Comparison of ENCODE assay signal across 8 cellular contexts in genomic region chr11:65832231-65832630, GRCh38. TPM values are rescaled to one million over a fixed set of nuclear protein-coding genes. Genes with fewer than 3 reads are reported as not detected.
"Had no signal": no experiment of that assay in that cellular context is flagged by ENCODE, and none has a peak within 500 bp of the region (broad histone marks: within the 10 kb centered on the region; RNA-seq: fewer than 3 reads in every experiment).

No MANE protein-coding gene starts in this region.

RNA-seq across cellular contexts. Expression of gene SNX32, which starts 1.5 kb away (rescaled TPM):
- total RNA-seq: psoas muscle had no signal

RNA-seq across cellular contexts. Expression of gene OVOL1, which starts 45.4 kb away (rescaled TPM):
- total RNA-seq: aorta, dermis blood vessel endothelial cell, fibroblast of lung, osteoblast, psoas muscle, SJCRH30 had no signal
- polyA plus RNA-seq: fibroblast of lung, liver, neural cell had no signal
